ENCODE assay signal across 15 cellular contexts in genomic region chr3:76991165-76991564, GRCh38. TPM values are rescaled to one million over a fixed set of nuclear protein-coding genes. Genes with fewer than 3 reads are reported as not detected.
"Had no signal": no experiment of that assay in that cellular context is flagged by ENCODE, and none has a peak within 500 bp of the region (broad histone marks: within the 10 kb centered on the region; RNA-seq: fewer than 3 reads in every experiment).

No MANE protein-coding gene starts in this region.

- DNase-seq: activated CD4-positive, CD25-positive, alpha-beta regulatory T cell treated with anti-CD3 and anti-CD28 coated beads, Interleukin-2, amount 50 U/mL, for 72 hours; activated naive CD8-positive, alpha-beta T cell treated with anti-CD3 and anti-CD28 coated beads for 36 hours; anterior cingulate cortex; endodermal cell; left ventricle myocardium superior; mesenchymal stem cell; occipital lobe; stimulated activated naive CD8-positive, alpha-beta T cell treated with anti-CD3 and anti-CD28 coated beads, Interleukin-15, Interleukin-2, amounts not matched to agents 100 U/mL and 50 U/mL, for 24 hours; T1000; transverse colon had no signal

- H3K9me3 ChIP-seq: prostate gland, transverse colon, vagina had no signal

- H3K4me1 ChIP-seq: prostate gland, transverse colon, vagina had no signal

- H3K4me2 ChIP-seq: smooth muscle cell had no signal

- H3K27me3 ChIP-seq: transverse colon, vagina had no signal

- ATAC-seq: left ventricle myocardium superior; stimulated activated naive CD8-positive, alpha-beta T cell treated with anti-CD3 and anti-CD28 coated beads, Interleukin-15, Interleukin-2, amounts not matched to agents 100 U/mL and 50 U/mL, for 24 hours had no signal

- H3K4me3 ChIP-seq: prostate gland, smooth muscle cell, transverse colon, vagina had no signal

- H3K36me3 ChIP-seq: prostate gland, transverse colon, vagina had no signal

RNA-seq across cellular contexts. Expression of gene ROBO2, which starts 48.7 kb away (rescaled TPM):
- total RNA-seq: activated CD8-positive, alpha-beta memory T cell treated with anti-CD3 and anti-CD28 coated beads for 36 hours; activated naive CD8-positive, alpha-beta T cell treated with anti-CD3 and anti-CD28 coated beads for 36 hours; activated T-helper 1 cell treated with anti-CD3 and anti-CD28 coated beads, Interleukin-12 subunit alpha, Interleukin-12 subunit beta, Interleukin-2, Interleukin-4 antibody, amounts not matched to agents 30 ng/mL and 10 ng/mL and 1 ng/mL, durations not matched to agents 14 hours and 24 hours and 36 hours had no signal
